In the genomic region with DNA sequence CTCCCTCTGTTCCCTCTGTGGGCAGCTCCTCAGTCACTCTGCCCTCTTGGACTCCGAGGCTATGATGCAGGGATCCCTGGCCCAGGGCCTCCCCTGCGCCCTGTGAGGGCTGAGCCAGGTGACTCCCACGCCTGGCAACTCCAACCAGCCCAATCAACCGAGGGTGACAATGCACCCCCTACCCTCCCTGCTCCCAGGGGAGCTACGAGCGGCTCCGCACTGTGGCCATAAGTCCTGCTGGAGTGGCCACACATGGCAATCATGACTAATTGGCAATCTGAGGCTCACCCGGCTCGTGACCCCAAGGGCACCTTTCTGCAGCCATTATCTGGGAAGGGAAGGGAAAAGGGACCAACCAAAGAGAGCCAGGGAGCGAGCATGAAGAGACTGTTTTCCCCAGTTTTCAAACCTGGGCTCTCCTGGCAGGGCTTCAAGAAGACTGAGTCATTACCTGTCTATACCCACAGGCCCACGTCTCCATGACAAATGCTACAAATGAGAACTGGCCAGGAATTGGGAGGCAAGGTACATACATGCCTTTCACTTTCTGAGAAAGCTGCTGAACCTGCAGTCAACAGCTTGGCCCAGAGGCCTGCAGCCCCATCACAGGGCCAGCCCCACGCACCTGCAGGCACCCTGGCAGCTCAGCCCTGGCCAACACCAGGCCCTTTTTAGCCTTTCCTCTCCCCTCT, we compare ENCODE assay signal across 15 cellular contexts. TPM values are rescaled to one million over a fixed set of nuclear protein-coding genes. Genes with fewer than 3 reads are reported as not detected.
DNase-seq lines count a peak whose midpoint lies in the region; ATAC-seq and TF ChIP-seq lines count a peak whose summit lies in the region.
"Had no signal": no experiment of that assay in that cellular context is flagged by ENCODE, and none has a peak within 500 bp of the region (broad histone marks: within the 10 kb centered on the region; RNA-seq: fewer than 3 reads in every experiment).

No MANE protein-coding gene starts in this region.

- in situ Hi-C loops in ACHN (cut with HindIII; ENCODE audit: low pct_ligation_motif_present, low pct_unique_long_range_greater_than_20kb, low sequenced_read_pairs) = no loop called here

- H3K9me3 ChIP-seq in MM.1S (replicated peaks; ENCODE audit: insufficient read depth, low read length) = no peaks in the 10 kb centered on the region
- H3K9me3 ChIP-seq in right lobe of liver = no peaks in the 10 kb centered on the region
- H3K9me3 ChIP-seq: BLaER1 had no signal

- peak overlapping the region; percentile 28; the same call in 1 of the 2 replicates for H3K4me2 ChIP-seq in MM.1S (ENCODE audit: low read depth, low read length)
- H3K4me2 ChIP-seq: BLaER1 had no signal

- H3K9me2 ChIP-seq in MM.1S (replicated peaks; ENCODE audit: insufficient read depth, low read length) = no peaks in the 10 kb centered on the region

- no peaks in the 10 kb centered on the region for H3K79me2 ChIP-seq in MM.1S (ENCODE audit: low read length)

- peaks cover 26% of the 10 kb centered on the region for H3F3A ChIP-seq in MM.1S (ENCODE audit: insufficient read depth, low read length)

- no peak overlapping the region for H2AFZ ChIP-seq in MM.1S (ENCODE audit: low read length)

- H3K9ac ChIP-seq in MM.1S (ENCODE audit: low read length) = no peak overlapping the region
- H3K9ac ChIP-seq: BLaER1 had no signal

- DNase-seq in ACHN = peak; percentile 52
- DNase-seq in MM.1S = peak; percentile 62
- DNase-seq in dermis blood vessel endothelial cell = peak; percentile 92
- no peak for DNase-seq in right lobe of liver
- DNase-seq in SIG-M5 treated with dmso at 0.1 percent for 504 hours (lab: John Stamatoyannopoulos, UW; ENCODE audit: unreplicated experiment) = no peak
- no peak for DNase-seq in mesothelial cell of epicardium (ENCODE audit: low spot score in 2 of 2, unreplicated experiment in 2 of 2)
- DNase-seq: activated CD8-positive, alpha-beta memory T cell treated with anti-CD3 and anti-CD28 coated beads, Interleukin-2, amount 50 U/mL, for 4 hours; caudate nucleus; foreskin melanocyte; NCI-H1048; NCI-H774 had no signal

- no peak overlapping the region for H3K4me3 Mint-ChIP-seq in mesothelial cell of epicardium

- WGBS in right lobe of liver (ENCODE audit: insufficient coverage, low coverage, low lambda C conversion rate, missing lambda C conversion rate) = 63% methylated on average over 6 of the region's 12 CpGs

- ATAC-seq in right lobe of liver (peak; percentile 10 to 80 (median 22)), HG03342 (IDR thresholded peaks at IDR 0.05; ENCODE audit: unreplicated experiment) (no peak), HG02840 (IDR thresholded peaks at IDR 0.05; ENCODE audit: low FRiP score, unreplicated experiment) (no peak)

- no peaks in the 10 kb centered on the region for H4K20me1 ChIP-seq in MM.1S (ENCODE audit: insufficient read depth, low read length)
- H4K20me1 ChIP-seq: BLaER1 had no signal

- no peaks in the 10 kb centered on the region for H3K4me1 Mint-ChIP-seq in mesothelial cell of epicardium

- peaks cover 38% of the 10 kb centered on the region for H3K4me1 ChIP-seq in MM.1S (ENCODE audit: low read length)
- no peaks in the 10 kb centered on the region for H3K4me1 ChIP-seq in right lobe of liver
- H3K4me1 ChIP-seq: BLaER1 had no signal

- no peaks in the 10 kb centered on the region for H3K9me3 Mint-ChIP-seq in mesothelial cell of epicardium

- H3K27me3 ChIP-seq in MM.1S (replicated peaks; ENCODE audit: insufficient read depth, low read length) (no peaks in the 10 kb centered on the region), right lobe of liver (no peaks in the 10 kb centered on the region)
- H3K27me3 ChIP-seq: BLaER1 had no signal

- intact Hi-C loops in right lobe of liver (cut with DNase I) = no loop called here

- no peak for TF ChIP-seq POLR2A in right lobe of liver (IDR thresholded peaks at IDR 0.05)

- H3K27ac ChIP-seq in MM.1S (ENCODE audit: low read length) = peak overlapping the region; percentile 5; the same call in 1 of the 2 replicates
- no peak overlapping the region for H3K27ac ChIP-seq in right lobe of liver
- H3K27ac ChIP-seq: BLaER1 had no signal

- H3K36me3 ChIP-seq in MM.1S (replicated peaks; ENCODE audit: insufficient read depth, low read length) = no peaks in the 10 kb centered on the region
- peaks cover 0 to 18% (median 5%) of the 10 kb centered on the region in 4 donors for H3K36me3 ChIP-seq in right lobe of liver
- H3K36me3 ChIP-seq: BLaER1 had no signal

- no peaks in the 10 kb centered on the region for H3K27me3 Mint-ChIP-seq in mesothelial cell of epicardium (ENCODE audit: low read depth)

- TF ChIP-seq CTCF in MM.1S (IDR thresholded peaks at IDR 0.05; ENCODE audit: low read length) = no peak
- no peak for TF ChIP-seq CTCF in right lobe of liver (IDR thresholded peaks at IDR 0.05)
- TF ChIP-seq CTCF in mesothelial cell of epicardium (IDR thresholded peaks at IDR 0.05; ENCODE audit: unreplicated experiment) = no peak

- H3K27ac Mint-ChIP-seq in mesothelial cell of epicardium = no peak overlapping the region

- peaks cover 13% of the 10 kb centered on the region for H3K36me3 Mint-ChIP-seq in mesothelial cell of epicardium

- H3K4me3 ChIP-seq in MM.1S (ENCODE audit: low read length) (no peak overlapping the region), right lobe of liver (no peak overlapping the region)
- H3K4me3 ChIP-seq: BLaER1, skin epidermis had no signal

RNA-seq across cellular contexts. Expression of gene RPL31, which starts 45.1 kb away (rescaled TPM):
- total RNA-seq in dermis blood vessel endothelial cell (894 and 1,408 TPM in 2 replicates), right lobe of liver (100 to 1,000 TPM; 363 to 497 (median 443) TPM), mesothelial cell of epicardium (1,845 to 1,900 TPM (median 1,870 TPM) in 3 replicates)

Comparison
In these comparisons a context has a peak if more than half of its experiments do, and no peak if none do; other contexts are left out.
1. DNase-seq: peak in ACHN (single experiment), MM.1S (single experiment) and dermis blood vessel endothelial cell (single experiment); none in right lobe of liver (0 of 3), SIG-M5 treated with dmso at 0.1 percent for 504 hours (single experiment) and mesothelial cell of epicardium (0 of 2).
2. ATAC-seq: peak in right lobe of liver (4 of 4); none in HG03342 (single experiment) and HG02840 (single experiment).